22 cellular contexts compared by ENCODE assay signal in the genomic region with DNA sequence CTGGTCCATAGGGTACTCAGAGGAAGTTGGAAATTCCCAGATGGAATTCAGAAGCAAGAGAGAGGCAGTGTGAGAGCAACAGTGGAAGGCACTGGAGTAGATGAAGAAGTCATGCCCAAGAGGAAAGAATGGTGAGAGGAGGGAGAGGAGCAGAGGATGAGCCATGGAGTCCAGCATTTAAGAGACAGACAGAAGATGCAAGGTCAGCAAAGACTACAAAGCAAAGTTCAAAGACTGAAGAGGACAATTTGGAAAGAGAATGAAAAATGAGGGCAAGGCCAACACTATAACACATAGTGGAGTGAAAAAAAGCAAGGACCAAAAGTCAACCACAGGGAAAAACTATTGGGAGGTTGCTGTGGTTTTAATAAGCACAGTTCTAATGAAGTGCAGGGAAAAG.
"Had no signal": no experiment of that assay in that cellular context is flagged by ENCODE, and none has a peak within 500 bp of the region (broad histone marks: within the 10 kb centered on the region; RNA-seq: fewer than 3 reads in every experiment).

No MANE protein-coding gene starts in this region.

- ATAC-seq: foreskin keratinocyte, heart right ventricle, left cardiac atrium, left lung, left ventricle myocardium superior, lower lobe of right lung, mucosa of descending colon had no signal

- H3K4me1 ChIP-seq: foreskin keratinocyte, left lung, lower lobe of right lung had no signal

- H3K4me3 ChIP-seq: coronary artery, dorsolateral prefrontal cortex, esophagus muscularis mucosa, heart right ventricle, left lung, lower lobe of right lung, mucosa of descending colon had no signal

- DNase-seq: dermis blood vessel endothelial cell; dorsolateral prefrontal cortex; effector CD4-positive, alpha-beta T cell; effector memory CD4-positive, alpha-beta T cell; foreskin keratinocyte; glutamatergic neuron; heart right ventricle; hippocampal formation; left cardiac atrium; left lung; left ventricle myocardium superior; lower lobe of right lung; mesenchymal stem cell; mucosa of descending colon; naive B cell had no signal

- FAIRE-seq: colon, endothelial cell of umbilical vein, frontal cortex, islet of Langerhans, keratinocyte had no signal

- H3K9me3 ChIP-seq: esophagus muscularis mucosa, heart right ventricle, left lung, lower lobe of right lung, mucosa of descending colon had no signal

- H3K27ac ChIP-seq: coronary artery, dorsolateral prefrontal cortex, esophagus muscularis mucosa, foreskin keratinocyte, heart right ventricle, left lung, lower lobe of right lung had no signal

- H3K36me3 ChIP-seq: esophagus muscularis mucosa, heart right ventricle, left lung, lower lobe of right lung had no signal

- H3K27me3 ChIP-seq: dorsolateral prefrontal cortex, esophagus muscularis mucosa, foreskin keratinocyte, left lung had no signal
